In genomic region chr1:154183045-154183968, GRCh38 we compare ENCODE assay signal across 1 cellular context.
TF ChIP-seq lines count a peak whose summit lies in the region.

No MANE protein-coding gene starts in this region.

TF ChIP-seq in HepG2, 621 proteins besides CTCF, POLR2A, EP300 and RAD21 (continued from another document and continues in another):
- TF ChIP-seq, protein P1, sequence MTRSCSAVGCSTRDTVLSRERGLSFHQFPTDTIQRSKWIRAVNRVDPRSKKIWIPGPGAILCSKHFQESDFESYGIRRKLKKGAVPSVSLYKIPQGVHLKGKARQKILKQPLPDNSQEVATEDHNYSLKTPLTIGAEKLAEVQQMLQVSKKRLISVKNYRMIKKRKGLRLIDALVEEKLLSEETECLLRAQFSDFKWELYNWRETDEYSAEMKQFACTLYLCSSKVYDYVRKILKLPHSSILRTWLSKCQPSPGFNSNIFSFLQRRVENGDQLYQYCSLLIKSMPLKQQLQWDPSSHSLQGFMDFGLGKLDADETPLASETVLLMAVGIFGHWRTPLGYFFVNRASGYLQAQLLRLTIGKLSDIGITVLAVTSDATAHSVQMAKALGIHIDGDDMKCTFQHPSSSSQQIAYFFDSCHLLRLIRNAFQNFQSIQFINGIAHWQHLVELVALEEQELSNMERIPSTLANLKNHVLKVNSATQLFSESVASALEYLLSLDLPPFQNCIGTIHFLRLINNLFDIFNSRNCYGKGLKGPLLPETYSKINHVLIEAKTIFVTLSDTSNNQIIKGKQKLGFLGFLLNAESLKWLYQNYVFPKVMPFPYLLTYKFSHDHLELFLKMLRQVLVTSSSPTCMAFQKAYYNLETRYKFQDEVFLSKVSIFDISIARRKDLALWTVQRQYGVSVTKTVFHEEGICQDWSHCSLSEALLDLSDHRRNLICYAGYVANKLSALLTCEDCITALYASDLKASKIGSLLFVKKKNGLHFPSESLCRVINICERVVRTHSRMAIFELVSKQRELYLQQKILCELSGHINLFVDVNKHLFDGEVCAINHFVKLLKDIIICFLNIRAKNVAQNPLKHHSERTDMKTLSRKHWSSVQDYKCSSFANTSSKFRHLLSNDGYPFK (CRISPR knock-in tag; IDR thresholded peaks at IDR 0.05; ENCODE audit: borderline replicate concordance) = peak; percentile 98
- TF ChIP-seq STAG1 (CRISPR knock-in tag; IDR thresholded peaks at IDR 0.05) (no peak), GATAD2A (CRISPR knock-in tag; IDR thresholded peaks at IDR 0.05) (peak; percentile 69), MATR3 (CRISPR knock-in tag; IDR thresholded peaks at IDR 0.05) (no peak), ZNF557 (CRISPR knock-in tag; IDR thresholded peaks at IDR 0.05) (no peak), ZSCAN31 (CRISPR knock-in tag; IDR thresholded peaks at IDR 0.05; ENCODE audit: low read depth) (peak; percentile 92), PAF1 (CRISPR knock-in tag; IDR thresholded peaks at IDR 0.05) (no peak), ZNF17 (CRISPR knock-in tag; IDR thresholded peaks at IDR 0.05) (no peak), TBP (CRISPR knock-in tag; IDR thresholded peaks at IDR 0.05) (no peak), RBM22 (optimal IDR thresholded peaks at IDR 0.05; ENCODE audit: low read length) (no peak), REXO4 (CRISPR knock-in tag; IDR thresholded peaks at IDR 0.05; ENCODE audit: borderline replicate concordance) (0 out of 2 replicates have a peak, but pooled peaks have one; percentile 50), ZSCAN12 (CRISPR knock-in tag; IDR thresholded peaks at IDR 0.05) (no peak), EZH2 (conservative IDR thresholded peaks at IDR 0.05; ENCODE audit: low read depth, low read length) (no peak), GATAD1 (CRISPR knock-in tag; IDR thresholded peaks at IDR 0.05) (peak; percentile 95), ZNF383 (CRISPR knock-in tag; IDR thresholded peaks at IDR 0.05; ENCODE audit: borderline replicate concordance) (no peak), ZMAT3 (CRISPR knock-in tag; conservative IDR thresholded peaks at IDR 0.05) (peak; percentile 76; the same call in 1 of the 2 replicates), ZBTB40 (IDR thresholded peaks at IDR 0.05) (peak; percentile 88), ZBTB40 (CRISPR knock-in tag; IDR thresholded peaks at IDR 0.05) (no peak; the same call in 1 of the 2 replicates), ATF6 (CRISPR knock-in tag; conservative IDR thresholded peaks at IDR 0.05) (no peak), PRPF4 (IDR thresholded peaks at IDR 0.05; ENCODE audit: low read depth, low read length, poor library complexity, severe bottlenecking) (no peak), NR0B2 (CRISPR knock-in tag; IDR thresholded peaks at IDR 0.05) (0 out of 2 replicates have a peak, but pooled peaks have one; percentile 44), ZFP90 (CRISPR knock-in tag; IDR thresholded peaks at IDR 0.05; ENCODE audit: borderline replicate concordance) (peak; percentile 93), ZNF441 (CRISPR knock-in tag; IDR thresholded peaks at IDR 0.05; ENCODE audit: borderline replicate concordance) (peak; percentile 47; the same call in 1 of the 2 replicates), ZNF44 (CRISPR knock-in tag; IDR thresholded peaks at IDR 0.05) (no peak), ZNF142 (CRISPR knock-in tag; IDR thresholded peaks at IDR 0.05) (no peak), BCL6 (CRISPR knock-in tag; IDR thresholded peaks at IDR 0.05) (peak; percentile 30), ZNF230 (CRISPR knock-in tag; IDR thresholded peaks at IDR 0.05) (no peak; the same call in 1 of the 2 replicates)
- TF ChIP-seq, protein P2, sequence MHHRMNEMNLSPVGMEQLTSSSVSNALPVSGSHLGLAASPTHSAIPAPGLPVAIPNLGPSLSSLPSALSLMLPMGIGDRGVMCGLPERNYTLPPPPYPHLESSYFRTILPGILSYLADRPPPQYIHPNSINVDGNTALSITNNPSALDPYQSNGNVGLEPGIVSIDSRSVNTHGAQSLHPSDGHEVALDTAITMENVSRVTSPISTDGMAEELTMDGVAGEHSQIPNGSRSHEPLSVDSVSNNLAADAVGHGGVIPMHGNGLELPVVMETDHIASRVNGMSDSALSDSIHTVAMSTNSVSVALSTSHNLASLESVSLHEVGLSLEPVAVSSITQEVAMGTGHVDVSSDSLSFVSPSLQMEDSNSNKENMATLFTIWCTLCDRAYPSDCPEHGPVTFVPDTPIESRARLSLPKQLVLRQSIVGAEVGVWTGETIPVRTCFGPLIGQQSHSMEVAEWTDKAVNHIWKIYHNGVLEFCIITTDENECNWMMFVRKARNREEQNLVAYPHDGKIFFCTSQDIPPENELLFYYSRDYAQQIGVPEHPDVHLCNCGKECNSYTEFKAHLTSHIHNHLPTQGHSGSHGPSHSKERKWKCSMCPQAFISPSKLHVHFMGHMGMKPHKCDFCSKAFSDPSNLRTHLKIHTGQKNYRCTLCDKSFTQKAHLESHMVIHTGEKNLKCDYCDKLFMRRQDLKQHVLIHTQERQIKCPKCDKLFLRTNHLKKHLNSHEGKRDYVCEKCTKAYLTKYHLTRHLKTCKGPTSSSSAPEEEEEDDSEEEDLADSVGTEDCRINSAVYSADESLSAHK (CRISPR knock-in tag; IDR thresholded peaks at IDR 0.05; ENCODE audit: borderline replicate concordance) = no peak
- TF ChIP-seq, protein P3, sequence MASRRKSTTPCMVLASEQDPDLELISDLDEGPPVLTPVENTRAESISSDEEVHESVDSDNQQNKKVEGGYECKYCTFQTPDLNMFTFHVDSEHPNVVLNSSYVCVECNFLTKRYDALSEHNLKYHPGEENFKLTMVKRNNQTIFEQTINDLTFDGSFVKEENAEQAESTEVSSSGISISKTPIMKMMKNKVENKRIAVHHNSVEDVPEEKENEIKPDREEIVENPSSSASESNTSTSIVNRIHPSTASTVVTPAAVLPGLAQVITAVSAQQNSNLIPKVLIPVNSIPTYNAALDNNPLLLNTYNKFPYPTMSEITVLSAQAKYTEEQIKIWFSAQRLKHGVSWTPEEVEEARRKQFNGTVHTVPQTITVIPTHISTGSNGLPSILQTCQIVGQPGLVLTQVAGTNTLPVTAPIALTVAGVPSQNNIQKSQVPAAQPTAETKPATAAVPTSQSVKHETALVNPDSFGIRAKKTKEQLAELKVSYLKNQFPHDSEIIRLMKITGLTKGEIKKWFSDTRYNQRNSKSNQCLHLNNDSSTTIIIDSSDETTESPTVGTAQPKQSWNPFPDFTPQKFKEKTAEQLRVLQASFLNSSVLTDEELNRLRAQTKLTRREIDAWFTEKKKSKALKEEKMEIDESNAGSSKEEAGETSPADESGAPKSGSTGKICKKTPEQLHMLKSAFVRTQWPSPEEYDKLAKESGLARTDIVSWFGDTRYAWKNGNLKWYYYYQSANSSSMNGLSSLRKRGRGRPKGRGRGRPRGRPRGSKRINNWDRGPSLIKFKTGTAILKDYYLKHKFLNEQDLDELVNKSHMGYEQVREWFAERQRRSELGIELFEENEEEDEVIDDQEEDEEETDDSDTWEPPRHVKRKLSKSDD (CRISPR knock-in tag; IDR thresholded peaks at IDR 0.05; ENCODE audit: low read depth) = peak; percentile 83; the same call in 1 of the 2 replicates
